Comparison of ENCODE assay signal across 1 cellular context in genomic region chr20:5705827-5706226, GRCh38.
TF ChIP-seq lines count a peak whose summit lies in the region.

No MANE protein-coding gene starts in this region.

TF ChIP-seq in GM23338, 12 proteins besides CTCF, POLR2A, EP300 and RAD21 (continued from another document):
- no peak for TF ChIP-seq ZNF462 (CRISPR knock-in tag; IDR thresholded peaks at IDR 0.05)
- TF ChIP-seq, protein P1, sequence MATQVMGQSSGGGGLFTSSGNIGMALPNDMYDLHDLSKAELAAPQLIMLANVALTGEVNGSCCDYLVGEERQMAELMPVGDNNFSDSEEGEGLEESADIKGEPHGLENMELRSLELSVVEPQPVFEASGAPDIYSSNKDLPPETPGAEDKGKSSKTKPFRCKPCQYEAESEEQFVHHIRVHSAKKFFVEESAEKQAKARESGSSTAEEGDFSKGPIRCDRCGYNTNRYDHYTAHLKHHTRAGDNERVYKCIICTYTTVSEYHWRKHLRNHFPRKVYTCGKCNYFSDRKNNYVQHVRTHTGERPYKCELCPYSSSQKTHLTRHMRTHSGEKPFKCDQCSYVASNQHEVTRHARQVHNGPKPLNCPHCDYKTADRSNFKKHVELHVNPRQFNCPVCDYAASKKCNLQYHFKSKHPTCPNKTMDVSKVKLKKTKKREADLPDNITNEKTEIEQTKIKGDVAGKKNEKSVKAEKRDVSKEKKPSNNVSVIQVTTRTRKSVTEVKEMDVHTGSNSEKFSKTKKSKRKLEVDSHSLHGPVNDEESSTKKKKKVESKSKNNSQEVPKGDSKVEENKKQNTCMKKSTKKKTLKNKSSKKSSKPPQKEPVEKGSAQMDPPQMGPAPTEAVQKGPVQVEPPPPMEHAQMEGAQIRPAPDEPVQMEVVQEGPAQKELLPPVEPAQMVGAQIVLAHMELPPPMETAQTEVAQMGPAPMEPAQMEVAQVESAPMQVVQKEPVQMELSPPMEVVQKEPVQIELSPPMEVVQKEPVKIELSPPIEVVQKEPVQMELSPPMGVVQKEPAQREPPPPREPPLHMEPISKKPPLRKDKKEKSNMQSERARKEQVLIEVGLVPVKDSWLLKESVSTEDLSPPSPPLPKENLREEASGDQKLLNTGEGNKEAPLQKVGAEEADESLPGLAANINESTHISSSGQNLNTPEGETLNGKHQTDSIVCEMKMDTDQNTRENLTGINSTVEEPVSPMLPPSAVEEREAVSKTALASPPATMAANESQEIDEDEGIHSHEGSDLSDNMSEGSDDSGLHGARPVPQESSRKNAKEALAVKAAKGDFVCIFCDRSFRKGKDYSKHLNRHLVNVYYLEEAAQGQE (IDR thresholded peaks at IDR 0.05; ENCODE audit: unreplicated experiment) = no peak
- no peak for TF ChIP-seq EZH2 (IDR thresholded peaks at IDR 0.05; ENCODE audit: low read depth, unreplicated experiment)
